ENCODE assay signal across 1 cellular context in genomic region chr12:106918746-106919145, GRCh38.
TF ChIP-seq lines count a peak whose summit lies in the region.

No MANE protein-coding gene starts in this region.

TF ChIP-seq in H1, 55 proteins besides CTCF, POLR2A, EP300 and RAD21 (continued from another document):
- TF ChIP-seq CHD7 (IDR thresholded peaks at IDR 0.05; ENCODE audit: insufficient replicate concordance, low read length) = peak; percentile 35
- no peak for TF ChIP-seq HDAC2 (IDR thresholded peaks at IDR 0.05; ENCODE audit: borderline replicate concordance in 1 of 2, low read depth in 2 of 2, low read length in 2 of 2)
- TF ChIP-seq POU5F1 (IDR thresholded peaks at IDR 0.05; ENCODE audit: low read depth, low read length) = 0 out of 2 replicates have a peak, but pooled peaks have one; percentile 5
- no peak for TF ChIP-seq NANOG (IDR thresholded peaks at IDR 0.05; ENCODE audit: insufficient read depth, low read depth, low read length, poor library complexity, severe bottlenecking)
- TF ChIP-seq MAX (IDR thresholded peaks at IDR 0.05) = peak; percentile 23; the same call in 1 of the 2 replicates
- TF ChIP-seq EZH2 (IDR thresholded peaks at IDR 0.05; ENCODE audit: low read depth, low read length, severe bottlenecking) = no peak
- TF ChIP-seq CHD1 (IDR thresholded peaks at IDR 0.05; ENCODE audit: low read depth, low read length) = no peak
- no peak for TF ChIP-seq SIRT6 (IDR thresholded peaks at IDR 0.05; ENCODE audit: low read length)
TF ChIP-seq in H1: peak in this region for 5.
